Comparison of ENCODE assay signal across 9 cellular contexts in the genomic region with DNA sequence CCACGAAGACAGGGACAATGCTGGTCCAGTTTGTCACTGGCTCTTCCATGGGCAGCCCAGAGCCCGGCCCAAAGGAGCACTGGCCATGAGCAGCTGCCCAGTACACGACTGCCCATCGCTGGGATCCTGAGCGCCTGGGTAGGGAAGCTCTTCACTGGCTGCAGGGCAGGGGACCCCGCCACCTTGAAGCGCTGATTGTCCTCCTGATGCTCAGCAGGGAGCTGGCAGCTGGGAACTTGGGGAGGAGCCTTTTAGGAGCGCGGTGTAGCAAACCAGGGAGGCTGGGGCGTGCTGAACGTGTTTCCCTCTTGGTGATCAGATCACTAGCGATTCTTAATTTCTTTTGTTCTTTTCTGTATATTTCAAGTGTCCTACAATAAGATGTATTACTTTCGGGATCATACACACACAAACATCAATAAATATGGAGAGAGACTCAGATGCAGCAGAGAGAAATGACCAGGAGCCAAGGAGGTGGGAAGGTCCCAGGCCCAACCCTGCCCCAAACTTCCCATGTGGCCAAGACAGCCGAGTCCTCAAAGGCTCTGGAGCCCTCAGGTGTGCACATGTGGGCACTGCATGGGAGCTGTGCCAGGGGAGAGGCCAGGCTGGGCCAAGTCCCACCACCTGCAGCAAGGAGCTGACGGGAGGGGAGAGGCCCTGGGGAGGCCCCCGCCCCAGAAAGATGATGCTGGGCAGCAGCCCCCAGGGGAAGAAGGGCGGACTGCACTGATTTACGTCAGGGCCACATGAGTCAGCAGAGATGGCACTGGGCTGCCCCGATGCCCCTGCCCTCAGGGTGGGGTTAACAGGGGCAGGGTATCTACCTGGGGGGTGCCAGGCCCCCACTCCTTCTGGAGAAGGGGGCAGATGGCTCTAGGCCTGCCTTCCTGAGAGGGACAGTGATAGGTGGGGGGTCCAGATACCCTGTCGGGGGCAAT. TPM values are rescaled to one million over a fixed set of nuclear protein-coding genes. Genes with fewer than 3 reads are reported as not detected.
A peak's percentile ranks its signal among the peaks of the same experiment; 100 is the strongest.
DNase-seq lines count a peak whose midpoint lies in the region; ATAC-seq and TF ChIP-seq lines count a peak whose summit lies in the region.
"Had no signal": no experiment of that assay in that cellular context is flagged by ENCODE, and none has a peak within 500 bp of the region (broad histone marks: within the 10 kb centered on the region; RNA-seq: fewer than 3 reads in every experiment).

No MANE protein-coding gene starts in this region.

- H3F3A ChIP-seq in PC-3 (ENCODE audit: low read length, unreplicated experiment), result no peaks in the 10 kb centered on the region

- TF ChIP-seq CTCF in BE2C (IDR thresholded peaks at IDR 0.05; ENCODE audit: low read depth, low read length) (peak; percentile 26; the same call in 1 of the 2 replicates), GM10266 (IDR thresholded peaks at IDR 0.05; ENCODE audit: control insufficient read depth, insufficient read depth, low read depth, missing control alignments) (peak; percentile 19), PC-3 (conservative IDR thresholded peaks at IDR 0.05; ENCODE audit: low read depth, low read length) (peak; percentile 52), GM20000 (IDR thresholded peaks at IDR 0.05; ENCODE audit: extremely low read depth, missing control alignments) (no peak)

- POLR2A ChIA-PET in PC-3 (lab: Charles Lee; ENCODE audit: unreplicated experiment), result no interaction called here

- no peaks in the 10 kb centered on the region for H3K9me2 ChIP-seq in PC-3 (replicated peaks; ENCODE audit: low read length)

- peaks cover 34% of the 10 kb centered on the region for H3K4me1 ChIP-seq in BE2C
- peaks cover 9% of the 10 kb centered on the region; the same call in 1 of the 2 replicates for H3K4me1 ChIP-seq in PC-3 (ENCODE audit: insufficient read depth, low read length)

- CTCF ChIA-PET in PC-3 (lab: Charles Lee), result interaction anchor here (0.7 kb wide), 1 partner anchor 24 kb away, joined by 3 read pairs; no protein-coding TSS in a partner anchor

- ATAC-seq in PC-3 (peak; percentile 55), GM21381 (IDR thresholded peaks at IDR 0.05; ENCODE audit: unreplicated experiment) (no peak), HG02970 (IDR thresholded peaks at IDR 0.05; ENCODE audit: low FRiP score, unreplicated experiment) (no peak)
- ATAC-seq: body of pancreas had no signal

- H2AFZ ChIP-seq in PC-3 (ENCODE audit: low read length), result no peak overlapping the region

- H3K27ac ChIP-seq in PC-3 (ENCODE audit: low read length), result no peak overlapping the region
- H3K27ac ChIP-seq: body of pancreas had no signal

- intact Hi-C loops in PC-3 (cut with micrococcal nuclease), result no loop called here

- DNase-seq in BE2C (no peak), GM10266 (ENCODE audit: extremely low spot score) (no peak), PC-3 (peak; percentile 61), glomerular visceral epithelial cell (ENCODE audit: extremely low spot score) (peak; percentile 13), GM20000 (ENCODE audit: low spot score) (no peak)
- no peak for DNase-seq in stimulated activated CD4-positive, alpha-beta T cell treated with anti-CD3 and anti-CD28 coated beads, Interleukin-4, amount 100 ng/mL, for 1 hour

- H3K4me2 ChIP-seq in PC-3 (ENCODE audit: low read length), result peak overlapping the region; percentile 81

- H4K20me1 ChIP-seq in PC-3 (ENCODE audit: low read length), result no peaks in the 10 kb centered on the region

- H3K4me3 ChIP-seq in BE2C (ENCODE audit: low read depth, low read length) (peak overlapping the region; percentile 75), PC-3 (ENCODE audit: low read length) (peak overlapping the region; percentile 63; the same call in 1 of the 2 replicates)
- H3K4me3 ChIP-seq: body of pancreas had no signal

- H3K79me2 ChIP-seq in PC-3 (ENCODE audit: low read length), result no peaks in the 10 kb centered on the region

- no peak overlapping the region for H3K9ac ChIP-seq in PC-3 (ENCODE audit: low read length)

- no TSS peak for BruUV-seq in PC-3 (replicated peaks; lab: Mats Ljungman, UMichigan)

- peaks cover 7% of the 10 kb centered on the region; the same call in 1 of the 2 replicates for H3K36me3 ChIP-seq in BE2C
- H3K36me3 ChIP-seq in PC-3 (ENCODE audit: low read depth, low read length), result no peaks in the 10 kb centered on the region

- H3K9me3 ChIP-seq in BE2C, result no peaks in the 10 kb centered on the region
- H3K9me3 ChIP-seq in PC-3 (ENCODE audit: low read length), result no peaks in the 10 kb centered on the region
- H3K9me3 ChIP-seq: body of pancreas had no signal

- no peaks in the 10 kb centered on the region for H3K27me3 ChIP-seq in BE2C
- peaks cover 6% of the 10 kb centered on the region; the same call in 1 of the 2 replicates for H3K27me3 ChIP-seq in PC-3 (ENCODE audit: low read length)

RNA-seq across cellular contexts. Expression of gene L1CAM, which starts 1.6 kb away (rescaled TPM):
- 1,367 TPM for polyA plus RNA-seq in BE2C (2012; ENCODE audit: insufficient read depth, insufficient read length, low read depth)
- total RNA-seq in PC-3 (2014; rRNA removed), result 5.2 and 11.2 TPM in 2 replicates

RNA-seq across cellular contexts. Expression of gene AVPR2, which starts 20.1 kb away (rescaled TPM):
- polyA plus RNA-seq in BE2C (2012; ENCODE audit: insufficient read depth, insufficient read length, low read depth), result 6.0 TPM
- total RNA-seq in PC-3 (2014; rRNA removed), result not detected in 2 replicates

RNA-seq across cellular contexts. Expression of gene ARHGAP4, which starts 41.7 kb away (rescaled TPM):
- polyA plus RNA-seq in BE2C (2012; ENCODE audit: insufficient read depth, insufficient read length, low read depth), result 107 TPM
- 4.0 and 4.6 TPM in 2 replicates for total RNA-seq in PC-3 (2014; rRNA removed)

RNA-seq across cellular contexts. Expression of gene NAA10, which starts 50.4 kb away (rescaled TPM):
- 597 TPM for polyA plus RNA-seq in BE2C (2012; ENCODE audit: insufficient read depth, insufficient read length, low read depth)
- total RNA-seq in PC-3 (2014; rRNA removed), result 169 and 172 TPM in 2 replicates

RNA-seq across cellular contexts. Expression of gene PDZD4, which starts 54.1 kb away (rescaled TPM):
- 127 TPM for polyA plus RNA-seq in BE2C (2012; ENCODE audit: insufficient read depth, insufficient read length, low read depth)
- 0.26 and 0.63 TPM in 2 replicates for total RNA-seq in PC-3 (2014; rRNA removed)

Comparison
In these comparisons a context has a peak if more than half of its experiments do, and no peak if none do; other contexts are left out.
1. DNase-seq: peak in PC-3 (single experiment) and glomerular visceral epithelial cell (single experiment); none in BE2C (single experiment), GM10266 (single experiment), GM20000 (single experiment) and stimulated activated CD4-positive, alpha-beta T cell treated with anti-CD3 and anti-CD28 coated beads, Interleukin-4, amount 100 ng/mL, for 1 hour (single experiment).